16 cellular contexts compared by ENCODE assay signal in genomic region chr4:95105112-95105511, GRCh38.
A peak's percentile ranks its signal among the peaks of the same experiment; 100 is the strongest.
DNase-seq lines count a peak whose midpoint lies in the region; ATAC-seq, FAIRE-seq and TF ChIP-seq lines count a peak whose summit lies in the region.
"Had no signal": no experiment of that assay in that cellular context is flagged by ENCODE, and none has a peak within 500 bp of the region (broad histone marks: within the 10 kb centered on the region; RNA-seq: fewer than 3 reads in every experiment).

No MANE protein-coding gene starts in this region.

- no peak overlapping the region for H3K4me3 ChIP-seq in right atrium auricular region
- no peak overlapping the region for H3K4me3 ChIP-seq in left ventricle myocardium inferior
- H3K4me3 ChIP-seq in psoas muscle: no peak overlapping the region
- H3K4me3 ChIP-seq in kidney (ENCODE audit: low read length in 2 of 2): no peak overlapping the region
- H3K4me3 ChIP-seq: GM12878 had no signal

- H3K36me3 ChIP-seq in right atrium auricular region: no peaks in the 10 kb centered on the region
- H3K36me3 ChIP-seq in left ventricle myocardium inferior: no peaks in the 10 kb centered on the region
- H3K36me3 ChIP-seq in psoas muscle (ENCODE audit: insufficient read depth in 1 of 2, low read depth in 1 of 2): no peaks in the 10 kb centered on the region
- no peaks in the 10 kb centered on the region for H3K36me3 ChIP-seq in kidney (ENCODE audit: control insufficient read depth in 1 of 2, insufficient read depth in 2 of 2, low read length in 2 of 2)

- 51 to 80% (median 53%) methylated on average over 4 of the region's 4 CpGs for WGBS in psoas muscle, 3 donors

- peak; percentile 92 for ATAC-seq in Right ventricle myocardium inferior
- peak in 3 of 4 donors; percentile 65 to 78 (median 68) for ATAC-seq in psoas muscle
- ATAC-seq in omental fat pad (ENCODE audit: low FRiP score): no peak
- ATAC-seq: GM12878 had no signal

- TF ChIP-seq CTCF in right atrium auricular region (IDR thresholded peaks at IDR 0.05) (no peak), left ventricle myocardium inferior (IDR thresholded peaks at IDR 0.05; ENCODE audit: borderline replicate concordance) (no peak), psoas muscle (IDR thresholded peaks at IDR 0.05) (no peak), kidney (IDR thresholded peaks at IDR 0.05; ENCODE audit: borderline replicate concordance, extremely low read depth, insufficient read depth) (no peak), omental fat pad (IDR thresholded peaks at IDR 0.05) (no peak)

- H3K27me3 ChIP-seq in right atrium auricular region (no peaks in the 10 kb centered on the region), left ventricle myocardium inferior (ENCODE audit: low read depth) (no peaks in the 10 kb centered on the region), psoas muscle (ENCODE audit: insufficient read depth in 3 of 3, low read length in 2 of 3) (no peaks in the 10 kb centered on the region)

- H3K4me1 ChIP-seq in right atrium auricular region: no peaks in the 10 kb centered on the region
- H3K4me1 ChIP-seq in left ventricle myocardium inferior: peaks cover 25% of the 10 kb centered on the region
- no peaks in the 10 kb centered on the region for H3K4me1 ChIP-seq in psoas muscle
- peaks cover 0 to 3% of the 10 kb centered on the region in 2 donors for H3K4me1 ChIP-seq in kidney (ENCODE audit: control insufficient read depth in 1 of 2, insufficient read depth in 1 of 2, low read depth in 1 of 2, low read length in 2 of 2)

- no peak for FAIRE-seq in kidney (lab: Jason Lieb, UNC)
- FAIRE-seq: GM12878, GM18507 had no signal

- DNase-seq in Right ventricle myocardium inferior (ENCODE audit: missing footprints) (no peak), right atrium auricular region (ENCODE audit: low spot score) (no peak), left ventricle myocardium inferior (no peak), psoas muscle (no peak), kidney (no peak), DMS53 treated with DMSO at 0.1 percent for 48 hours (lab: John Stamatoyannopoulos, UW; ENCODE audit: unreplicated experiment) (no peak), omental fat pad (ENCODE audit: low spot score) (no peak)
- DNase-seq: C1 segment of cervical spinal cord; Calu3; CD4-positive, alpha-beta T cell; DMS 273 treated with DMSO at 0.1 percent for 48 hours; DMS79; GOT3; H9 had no signal

- H3K9ac ChIP-seq in kidney (ENCODE audit: low read length in 2 of 2): no peak overlapping the region

- intact Hi-C loops in Right ventricle myocardium inferior (cut with DNase I) (loop anchor here (10.0 kb wide), 2 partner anchors 110 to 450 kb away; no protein-coding TSS in a partner anchor), left ventricle myocardium inferior (cut with micrococcal nuclease) (no loop called here), psoas muscle (cut with DNase I) (loop anchor here in 1 of 2 donors (10.0 kb wide), 1 partner anchor 350 kb away; the partner anchor contains the start of gene BMPR1B), kidney (cut with DNase I) (no loop called here)

- H3K27ac ChIP-seq in right atrium auricular region (no peak overlapping the region), left ventricle myocardium inferior (replicated peaks) (peak overlapping the region; percentile 31), psoas muscle (peak overlapping the region; percentile 59), kidney (ENCODE audit: low read depth in 2 of 2, low read length in 2 of 2) (no peak overlapping the region)

- no peaks in the 10 kb centered on the region for H3K9me3 ChIP-seq in right atrium auricular region
- H3K9me3 ChIP-seq in left ventricle myocardium inferior (replicated peaks): peaks cover 9% of the 10 kb centered on the region
- no peaks in the 10 kb centered on the region for H3K9me3 ChIP-seq in psoas muscle
- no peaks in the 10 kb centered on the region for H3K9me3 ChIP-seq in kidney (ENCODE audit: control insufficient read depth in 1 of 2, low read length in 2 of 2)

Comparison
In these comparisons a context has a peak if more than half of its experiments do, and no peak if none do; other contexts are left out.
1. H3K27ac ChIP-seq: peak in left ventricle myocardium inferior (single experiment) and psoas muscle (single experiment); none in right atrium auricular region (0 of 2) and kidney (0 of 2).